1 cellular context compared by ENCODE assay signal in genomic region chr9:89808801-89809200, GRCh38.
TF ChIP-seq lines count a peak whose summit lies in the region.

No MANE protein-coding gene starts in this region.

TF ChIP-seq in H1, 55 proteins besides CTCF, POLR2A, EP300 and RAD21:
- no peak for TF ChIP-seq MAFK (IDR thresholded peaks at IDR 0.05; ENCODE audit: low read depth, low read length)
- no peak for TF ChIP-seq CHD1 (IDR thresholded peaks at IDR 0.05; ENCODE audit: low read depth, low read length)
- TF ChIP-seq CBX5 (IDR thresholded peaks at IDR 0.05; ENCODE audit: low read depth, low read length): no peak
- no peak for TF ChIP-seq CEBPB (IDR thresholded peaks at IDR 0.05; ENCODE audit: low read depth, low read length)
